In the genomic region with DNA sequence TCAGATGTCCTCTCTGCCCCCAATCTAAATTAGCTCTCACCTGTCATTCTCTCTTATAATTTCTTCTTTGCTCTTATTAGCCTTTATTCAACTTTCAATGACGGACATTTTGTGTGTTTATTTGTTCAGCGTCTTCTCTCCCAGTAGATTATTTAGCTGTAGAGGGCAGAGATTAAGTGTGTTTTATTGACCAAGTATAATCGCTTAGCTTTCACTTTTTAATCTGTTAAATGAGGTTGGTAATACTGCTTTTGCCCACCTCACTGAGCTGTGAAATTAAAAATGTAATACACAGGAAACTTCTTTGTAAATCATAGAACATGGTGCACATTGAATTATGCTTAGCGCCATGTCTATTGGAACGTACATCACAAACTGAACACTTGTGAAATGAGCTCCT, we compare ENCODE assay signal across 3 cellular contexts.
TF ChIP-seq lines count a peak whose summit lies in the region.

No MANE protein-coding gene starts in this region.

TF ChIP-seq in A549, 52 proteins besides CTCF, POLR2A, EP300 and RAD21:
- no peak for TF ChIP-seq KDM5A (IDR thresholded peaks at IDR 0.05)
- TF ChIP-seq CHD4 (IDR thresholded peaks at IDR 0.05; ENCODE audit: borderline replicate concordance): no peak
- peak; percentile 45 for TF ChIP-seq MAFK (IDR thresholded peaks at IDR 0.05; ENCODE audit: partially characterized antibody)
- no peak for TF ChIP-seq NPAS2 (CRISPR knock-in tag; IDR thresholded peaks at IDR 0.05; ENCODE audit: borderline replicate concordance)

TF ChIP-seq in HepG2, 621 proteins besides CTCF, POLR2A, EP300 and RAD21:
- TF ChIP-seq MAFK (conservative IDR thresholded peaks at IDR 0.05 in 1 of 2, IDR thresholded peaks at IDR 0.05 in 1 of 2; ENCODE audit: low read length in 2 of 2): peak; percentile 51 to 58
- TF ChIP-seq, protein P1, sequence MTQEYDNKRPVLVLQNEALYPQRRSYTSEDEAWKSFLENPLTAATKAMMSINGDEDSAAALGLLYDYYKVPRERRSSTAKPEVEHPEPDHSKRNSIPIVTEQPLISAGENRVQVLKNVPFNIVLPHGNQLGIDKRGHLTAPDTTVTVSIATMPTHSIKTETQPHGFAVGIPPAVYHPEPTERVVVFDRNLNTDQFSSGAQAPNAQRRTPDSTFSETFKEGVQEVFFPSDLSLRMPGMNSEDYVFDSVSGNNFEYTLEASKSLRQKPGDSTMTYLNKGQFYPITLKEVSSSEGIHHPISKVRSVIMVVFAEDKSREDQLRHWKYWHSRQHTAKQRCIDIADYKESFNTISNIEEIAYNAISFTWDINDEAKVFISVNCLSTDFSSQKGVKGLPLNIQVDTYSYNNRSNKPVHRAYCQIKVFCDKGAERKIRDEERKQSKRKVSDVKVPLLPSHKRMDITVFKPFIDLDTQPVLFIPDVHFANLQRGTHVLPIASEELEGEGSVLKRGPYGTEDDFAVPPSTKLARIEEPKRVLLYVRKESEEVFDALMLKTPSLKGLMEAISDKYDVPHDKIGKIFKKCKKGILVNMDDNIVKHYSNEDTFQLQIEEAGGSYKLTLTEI (CRISPR knock-in tag; conservative IDR thresholded peaks at IDR 0.05): no peak
- TF ChIP-seq, protein P2, sequence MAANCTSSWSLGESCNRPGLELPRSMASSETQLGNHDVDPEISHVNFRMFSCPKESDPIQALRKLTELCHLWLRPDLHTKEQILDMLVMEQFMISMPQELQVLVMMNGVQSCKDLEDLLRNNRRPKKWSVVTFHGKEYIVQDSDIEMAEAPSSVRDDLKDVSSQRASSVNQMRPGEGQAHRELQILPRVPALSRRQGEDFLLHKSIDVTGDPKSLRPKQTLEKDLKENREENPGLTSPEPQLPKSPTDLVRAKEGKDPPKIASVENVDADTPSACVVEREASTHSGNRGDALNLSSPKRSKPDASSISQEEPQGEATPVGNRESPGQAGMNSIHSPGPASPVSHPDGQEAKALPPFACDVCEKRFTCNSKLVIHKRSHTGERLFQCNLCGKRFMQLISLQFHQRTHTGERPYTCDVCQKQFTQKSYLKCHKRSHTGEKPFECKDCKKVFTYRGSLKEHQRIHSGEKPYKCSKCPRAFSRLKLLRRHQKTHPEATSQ (CRISPR knock-in tag; IDR thresholded peaks at IDR 0.05; ENCODE audit: borderline replicate concordance): no peak
- peak; percentile 22; the same call in 1 of the 2 replicates for TF ChIP-seq MAFF (IDR thresholded peaks at IDR 0.05; ENCODE audit: low read depth, low read length)

TF ChIP-seq in SK-N-SH, 30 proteins besides CTCF, POLR2A, EP300 and RAD21:
- TF ChIP-seq, protein P3, sequence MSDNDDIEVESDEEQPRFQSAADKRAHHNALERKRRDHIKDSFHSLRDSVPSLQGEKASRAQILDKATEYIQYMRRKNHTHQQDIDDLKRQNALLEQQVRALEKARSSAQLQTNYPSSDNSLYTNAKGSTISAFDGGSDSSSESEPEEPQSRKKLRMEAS (IDR thresholded peaks at IDR 0.05; ENCODE audit: low read depth): no peak
- no peak for TF ChIP-seq EZH2phosphoT487 (IDR thresholded peaks at IDR 0.05; ENCODE audit: borderline replicate concordance, low read depth)
- no peak for TF ChIP-seq POLR2AphosphoS5 (IDR thresholded peaks at IDR 0.05; ENCODE audit: low read depth, low read length)
- TF ChIP-seq GABPA (IDR thresholded peaks at IDR 0.05; ENCODE audit: low read depth): no peak
- TF ChIP-seq, protein P4, sequence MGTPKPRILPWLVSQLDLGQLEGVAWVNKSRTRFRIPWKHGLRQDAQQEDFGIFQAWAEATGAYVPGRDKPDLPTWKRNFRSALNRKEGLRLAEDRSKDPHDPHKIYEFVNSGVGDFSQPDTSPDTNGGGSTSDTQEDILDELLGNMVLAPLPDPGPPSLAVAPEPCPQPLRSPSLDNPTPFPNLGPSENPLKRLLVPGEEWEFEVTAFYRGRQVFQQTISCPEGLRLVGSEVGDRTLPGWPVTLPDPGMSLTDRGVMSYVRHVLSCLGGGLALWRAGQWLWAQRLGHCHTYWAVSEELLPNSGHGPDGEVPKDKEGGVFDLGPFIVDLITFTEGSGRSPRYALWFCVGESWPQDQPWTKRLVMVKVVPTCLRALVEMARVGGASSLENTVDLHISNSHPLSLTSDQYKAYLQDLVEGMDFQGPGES (IDR thresholded peaks at IDR 0.05; ENCODE audit: low read depth, low read length): no peak
- no peak for TF ChIP-seq NRF1 (IDR thresholded peaks at IDR 0.05; ENCODE audit: low read depth, low read length)
- no peak for TF ChIP-seq CHD2 (IDR thresholded peaks at IDR 0.05; ENCODE audit: low read length, partially characterized antibody)
- TF ChIP-seq, protein P5, sequence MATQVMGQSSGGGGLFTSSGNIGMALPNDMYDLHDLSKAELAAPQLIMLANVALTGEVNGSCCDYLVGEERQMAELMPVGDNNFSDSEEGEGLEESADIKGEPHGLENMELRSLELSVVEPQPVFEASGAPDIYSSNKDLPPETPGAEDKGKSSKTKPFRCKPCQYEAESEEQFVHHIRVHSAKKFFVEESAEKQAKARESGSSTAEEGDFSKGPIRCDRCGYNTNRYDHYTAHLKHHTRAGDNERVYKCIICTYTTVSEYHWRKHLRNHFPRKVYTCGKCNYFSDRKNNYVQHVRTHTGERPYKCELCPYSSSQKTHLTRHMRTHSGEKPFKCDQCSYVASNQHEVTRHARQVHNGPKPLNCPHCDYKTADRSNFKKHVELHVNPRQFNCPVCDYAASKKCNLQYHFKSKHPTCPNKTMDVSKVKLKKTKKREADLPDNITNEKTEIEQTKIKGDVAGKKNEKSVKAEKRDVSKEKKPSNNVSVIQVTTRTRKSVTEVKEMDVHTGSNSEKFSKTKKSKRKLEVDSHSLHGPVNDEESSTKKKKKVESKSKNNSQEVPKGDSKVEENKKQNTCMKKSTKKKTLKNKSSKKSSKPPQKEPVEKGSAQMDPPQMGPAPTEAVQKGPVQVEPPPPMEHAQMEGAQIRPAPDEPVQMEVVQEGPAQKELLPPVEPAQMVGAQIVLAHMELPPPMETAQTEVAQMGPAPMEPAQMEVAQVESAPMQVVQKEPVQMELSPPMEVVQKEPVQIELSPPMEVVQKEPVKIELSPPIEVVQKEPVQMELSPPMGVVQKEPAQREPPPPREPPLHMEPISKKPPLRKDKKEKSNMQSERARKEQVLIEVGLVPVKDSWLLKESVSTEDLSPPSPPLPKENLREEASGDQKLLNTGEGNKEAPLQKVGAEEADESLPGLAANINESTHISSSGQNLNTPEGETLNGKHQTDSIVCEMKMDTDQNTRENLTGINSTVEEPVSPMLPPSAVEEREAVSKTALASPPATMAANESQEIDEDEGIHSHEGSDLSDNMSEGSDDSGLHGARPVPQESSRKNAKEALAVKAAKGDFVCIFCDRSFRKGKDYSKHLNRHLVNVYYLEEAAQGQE (IDR thresholded peaks at IDR 0.05; ENCODE audit: low read depth, low read length): no peak
- TF ChIP-seq FOSL2 (IDR thresholded peaks at IDR 0.05; ENCODE audit: borderline replicate concordance, low read depth): no peak
TF ChIP-seq in SK-N-SH: peak in this region for 0.
